Comparison of ENCODE assay signal across 8 cellular contexts in the genomic region with DNA sequence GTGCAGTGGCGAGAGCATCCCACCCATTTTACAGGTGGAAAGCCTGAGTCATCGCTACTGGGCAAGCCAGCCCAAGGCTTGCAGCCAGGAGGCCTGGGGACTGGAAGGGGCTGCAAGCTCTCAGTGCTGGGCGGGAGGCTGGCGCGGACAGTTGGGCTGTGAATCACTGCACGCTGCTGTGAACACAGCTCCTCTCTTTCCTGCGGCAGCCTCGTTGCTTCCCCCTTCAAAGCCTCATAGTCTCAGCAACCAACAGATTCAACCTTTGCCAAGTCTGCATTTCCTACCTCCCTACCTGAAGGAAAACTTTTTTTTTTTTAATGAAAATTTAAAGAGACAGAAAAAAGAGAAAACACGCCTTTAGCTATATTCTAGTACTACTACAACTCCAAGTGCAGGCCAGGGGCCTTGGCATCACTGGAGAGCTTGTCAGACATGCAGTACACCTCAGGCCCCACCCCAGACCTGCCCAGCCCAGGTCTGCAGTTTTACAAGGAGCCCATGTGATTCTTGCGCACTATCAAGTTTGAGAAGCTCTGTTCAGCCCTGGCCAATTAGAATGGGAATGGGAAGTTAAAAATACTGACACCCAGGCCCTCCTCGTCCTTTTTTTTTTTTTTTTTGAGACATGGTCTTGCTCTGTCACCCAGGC.
DNase-seq lines count a peak whose midpoint lies in the region; ATAC-seq, FAIRE-seq and TF ChIP-seq lines count a peak whose summit lies in the region.

No MANE protein-coding gene starts in this region.

- peaks cover 7 to 10% of the 10 kb centered on the region in 2 donors for H3K36me3 ChIP-seq in mucosa of rectum (ENCODE audit: control insufficient read depth in 2 of 2, insufficient read depth in 2 of 2, low read length in 2 of 2)

- H3K27me3 Mint-ChIP-seq in T-cell: no peaks in the 10 kb centered on the region

- H3K27ac Mint-ChIP-seq in T-cell: peak overlapping the region in 1 of 2 donors; percentile 57

- H3K9ac ChIP-seq in mucosa of rectum (ENCODE audit: low read depth in 1 of 2, low read length in 2 of 2): no peak overlapping the region

- no peak for TF ChIP-seq CTCF in cardiac fibroblast (IDR thresholded peaks at IDR 0.05; ENCODE audit: low read depth, low read length)

- no peaks in the 10 kb centered on the region for H3K27me3 ChIP-seq in mucosa of rectum (ENCODE audit: control insufficient read depth in 2 of 2, insufficient read depth in 2 of 2, low read length in 2 of 2)

- H3K36me3 Mint-ChIP-seq in T-cell: peaks cover 47% of the 10 kb centered on the region

- H3K9me3 ChIP-seq in mucosa of rectum (ENCODE audit: control insufficient read depth in 2 of 2, low read length in 2 of 2): no peaks in the 10 kb centered on the region

- FAIRE-seq in A204.1 (lab: Jason Lieb, UNC): peak; percentile 81
- peak; percentile 26 for FAIRE-seq in HTR-8/SVneo (lab: Jason Lieb, UNC)

- H3K9me3 Mint-ChIP-seq in T-cell: no peaks in the 10 kb centered on the region

- H3K4me3 ChIP-seq in cardiac fibroblast (replicated peaks in 1 of 2; ENCODE audit: low read depth in 2 of 2, low read length in 2 of 2): no peak overlapping the region
- H3K4me3 ChIP-seq in mucosa of rectum (ENCODE audit: low read length in 2 of 2): no peak overlapping the region

- POLR2A ChIA-PET in T-cell (lab: Charles Lee): no interaction called here

- H3K27ac ChIP-seq in mucosa of rectum (ENCODE audit: low read depth in 2 of 2, low read length in 2 of 2): peak overlapping the region; percentile 30 to 59

- H3K4me1 Mint-ChIP-seq in T-cell: peaks cover 15 to 40% (median 20%) of the 10 kb centered on the region in 3 donors

- DNase-seq in HTR-8/SVneo (ENCODE audit: insufficient read length, low spot score) (no peak), cardiac fibroblast (ENCODE audit: low read depth in 2 of 2) (peak; percentile 79 to 83), inferior parietal cortex (ENCODE audit: extremely low spot score) (no peak), NCI-H748 treated with DMSO at 0.1 percent for 48 hours (lab: John Stamatoyannopoulos, UW) (no peak), Kasumi-1 (lab: John Stamatoyannopoulos, UW) (no peak), T-cell (no peak)

- CTCF ChIA-PET in T-cell (lab: Charles Lee): interaction anchor here (0.5 to 1.2 kb wide), 2 partner anchors 23 to 139 kb away, joined by 3 read pairs; no protein-coding TSS in a partner anchor

- peaks cover 10% of the 10 kb centered on the region in 2 donors for H3K4me1 ChIP-seq in mucosa of rectum (ENCODE audit: control insufficient read depth in 2 of 2, insufficient read depth in 2 of 2, low read length in 2 of 2)

- H3K4me3 Mint-ChIP-seq in T-cell: no peak overlapping the region

- ATAC-seq in T-cell (replicated peaks in 1 of 4): no peak

Comparison
In these comparisons a context has a peak if more than half of its experiments do, and no peak if none do; other contexts are left out.
1. DNase-seq: peak in cardiac fibroblast (2 of 2); none in HTR-8/SVneo (single experiment), inferior parietal cortex (single experiment), NCI-H748 treated with DMSO at 0.1 percent for 48 hours (single experiment), Kasumi-1 (0 of 2) and T-cell (0 of 34).